In the genomic region with DNA sequence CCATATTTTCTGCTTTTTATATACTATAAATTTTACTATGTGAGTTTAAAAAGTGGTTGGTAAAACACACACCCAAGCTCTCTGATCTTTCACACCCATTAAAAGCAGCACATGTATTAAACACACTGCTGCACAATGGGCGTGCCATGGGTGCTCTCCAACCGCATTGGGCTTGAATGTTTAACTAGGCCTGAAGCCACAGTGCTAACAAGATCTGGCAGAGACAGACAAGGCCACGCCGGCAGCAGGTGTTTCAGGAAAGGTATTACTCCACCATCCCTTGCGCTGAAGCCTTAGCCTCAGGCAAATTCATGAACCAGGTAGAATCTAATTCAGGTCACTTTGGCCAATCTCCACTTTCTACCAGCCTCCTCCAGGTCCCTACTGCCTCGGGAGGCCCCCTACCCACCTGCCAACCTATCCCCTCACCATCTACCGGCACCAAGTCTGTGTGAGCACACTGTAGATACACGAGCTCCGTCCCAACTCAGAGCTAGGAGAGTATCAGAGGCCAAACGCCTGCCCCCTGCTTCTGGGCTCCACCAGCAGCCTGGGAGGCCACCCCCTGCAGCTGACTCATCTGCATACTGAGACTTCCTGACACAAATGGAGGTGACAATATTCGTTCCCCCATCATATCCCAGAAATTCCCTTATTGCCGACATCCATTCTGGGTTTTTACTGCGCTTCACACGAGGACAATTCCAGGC, we compare ENCODE assay signal across 1 cellular context.
A peak's percentile ranks its signal among the peaks of the same experiment; 100 is the strongest.
TF ChIP-seq lines count a peak whose summit lies in the region.

No MANE protein-coding gene starts in this region.

TF ChIP-seq in HepG2, 621 proteins besides CTCF, POLR2A, EP300 and RAD21 (continued from another document and continues in another):
- TF ChIP-seq, protein P1, sequence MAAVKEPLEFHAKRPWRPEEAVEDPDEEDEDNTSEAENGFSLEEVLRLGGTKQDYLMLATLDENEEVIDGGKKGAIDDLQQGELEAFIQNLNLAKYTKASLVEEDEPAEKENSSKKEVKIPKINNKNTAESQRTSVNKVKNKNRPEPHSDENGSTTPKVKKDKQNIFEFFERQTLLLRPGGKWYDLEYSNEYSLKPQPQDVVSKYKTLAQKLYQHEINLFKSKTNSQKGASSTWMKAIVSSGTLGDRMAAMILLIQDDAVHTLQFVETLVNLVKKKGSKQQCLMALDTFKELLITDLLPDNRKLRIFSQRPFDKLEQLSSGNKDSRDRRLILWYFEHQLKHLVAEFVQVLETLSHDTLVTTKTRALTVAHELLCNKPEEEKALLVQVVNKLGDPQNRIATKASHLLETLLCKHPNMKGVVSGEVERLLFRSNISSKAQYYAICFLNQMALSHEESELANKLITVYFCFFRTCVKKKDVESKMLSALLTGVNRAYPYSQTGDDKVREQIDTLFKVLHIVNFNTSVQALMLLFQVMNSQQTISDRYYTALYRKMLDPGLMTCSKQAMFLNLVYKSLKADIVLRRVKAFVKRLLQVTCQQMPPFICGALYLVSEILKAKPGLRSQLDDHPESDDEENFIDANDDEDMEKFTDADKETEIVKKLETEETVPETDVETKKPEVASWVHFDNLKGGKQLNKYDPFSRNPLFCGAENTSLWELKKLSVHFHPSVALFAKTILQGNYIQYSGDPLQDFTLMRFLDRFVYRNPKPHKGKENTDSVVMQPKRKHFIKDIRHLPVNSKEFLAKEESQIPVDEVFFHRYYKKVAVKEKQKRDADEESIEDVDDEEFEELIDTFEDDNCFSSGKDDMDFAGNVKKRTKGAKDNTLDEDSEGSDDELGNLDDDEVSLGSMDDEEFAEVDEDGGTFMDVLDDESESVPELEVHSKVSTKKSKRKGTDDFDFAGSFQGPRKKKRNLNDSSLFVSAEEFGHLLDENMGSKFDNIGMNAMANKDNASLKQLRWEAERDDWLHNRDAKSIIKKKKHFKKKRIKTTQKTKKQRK (IDR thresholded peaks at IDR 0.05; ENCODE audit: low read length), result no peak
- no peak for TF ChIP-seq SNAI1 (CRISPR knock-in tag; IDR thresholded peaks at IDR 0.05; ENCODE audit: borderline replicate concordance)
- 0 out of 2 replicates have a peak, but pooled peaks have one; percentile 51 for TF ChIP-seq SNAPC2 (CRISPR knock-in tag; IDR thresholded peaks at IDR 0.05)
- TF ChIP-seq ZKSCAN8 (CRISPR knock-in tag; IDR thresholded peaks at IDR 0.05; ENCODE audit: borderline replicate concordance), result no peak
- TF ChIP-seq POLR2AphosphoS5 (IDR thresholded peaks at IDR 0.05; ENCODE audit: low read depth, low read length), result no peak
- no peak for TF ChIP-seq STAG1 (CRISPR knock-in tag; IDR thresholded peaks at IDR 0.05)
- TF ChIP-seq FOXA3 (CRISPR knock-in tag; IDR thresholded peaks at IDR 0.05), result peak; percentile 54
- TF ChIP-seq SCMH1 (CRISPR knock-in tag; IDR thresholded peaks at IDR 0.05; ENCODE audit: borderline replicate concordance), result no peak
- no peak for TF ChIP-seq SMAD9 (CRISPR knock-in tag; IDR thresholded peaks at IDR 0.05)
- TF ChIP-seq, protein P2, sequence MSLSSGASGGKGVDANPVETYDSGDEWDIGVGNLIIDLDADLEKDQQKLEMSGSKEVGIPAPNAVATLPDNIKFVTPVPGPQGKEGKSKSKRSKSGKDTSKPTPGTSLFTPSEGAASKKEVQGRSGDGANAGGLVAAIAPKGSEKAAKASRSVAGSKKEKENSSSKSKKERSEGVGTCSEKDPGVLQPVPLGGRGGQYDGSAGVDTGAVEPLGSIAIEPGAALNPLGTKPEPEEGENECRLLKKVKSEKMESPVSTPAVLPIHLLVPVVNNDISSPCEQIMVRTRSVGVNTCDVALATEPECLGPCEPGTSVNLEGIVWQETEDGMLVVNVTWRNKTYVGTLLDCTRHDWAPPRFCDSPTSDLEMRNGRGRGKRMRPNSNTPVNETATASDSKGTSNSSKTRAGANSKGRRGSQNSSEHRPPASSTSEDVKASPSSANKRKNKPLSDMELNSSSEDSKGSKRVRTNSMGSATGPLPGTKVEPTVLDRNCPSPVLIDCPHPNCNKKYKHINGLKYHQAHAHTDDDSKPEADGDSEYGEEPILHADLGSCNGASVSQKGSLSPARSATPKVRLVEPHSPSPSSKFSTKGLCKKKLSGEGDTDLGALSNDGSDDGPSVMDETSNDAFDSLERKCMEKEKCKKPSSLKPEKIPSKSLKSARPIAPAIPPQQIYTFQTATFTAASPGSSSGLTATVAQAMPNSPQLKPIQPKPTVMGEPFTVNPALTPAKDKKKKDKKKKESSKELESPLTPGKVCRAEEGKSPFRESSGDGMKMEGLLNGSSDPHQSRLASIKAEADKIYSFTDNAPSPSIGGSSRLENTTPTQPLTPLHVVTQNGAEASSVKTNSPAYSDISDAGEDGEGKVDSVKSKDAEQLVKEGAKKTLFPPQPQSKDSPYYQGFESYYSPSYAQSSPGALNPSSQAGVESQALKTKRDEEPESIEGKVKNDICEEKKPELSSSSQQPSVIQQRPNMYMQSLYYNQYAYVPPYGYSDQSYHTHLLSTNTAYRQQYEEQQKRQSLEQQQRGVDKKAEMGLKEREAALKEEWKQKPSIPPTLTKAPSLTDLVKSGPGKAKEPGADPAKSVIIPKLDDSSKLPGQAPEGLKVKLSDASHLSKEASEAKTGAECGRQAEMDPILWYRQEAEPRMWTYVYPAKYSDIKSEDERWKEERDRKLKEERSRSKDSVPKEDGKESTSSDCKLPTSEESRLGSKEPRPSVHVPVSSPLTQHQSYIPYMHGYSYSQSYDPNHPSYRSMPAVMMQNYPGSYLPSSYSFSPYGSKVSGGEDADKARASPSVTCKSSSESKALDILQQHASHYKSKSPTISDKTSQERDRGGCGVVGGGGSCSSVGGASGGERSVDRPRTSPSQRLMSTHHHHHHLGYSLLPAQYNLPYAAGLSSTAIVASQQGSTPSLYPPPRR (CRISPR knock-in tag; IDR thresholded peaks at IDR 0.05; ENCODE audit: borderline replicate concordance), result peak; percentile 65; the same call in 1 of the 2 replicates
- no peak for TF ChIP-seq ZNF660 (CRISPR knock-in tag; IDR thresholded peaks at IDR 0.05; ENCODE audit: borderline replicate concordance, low read depth)
- TF ChIP-seq NR1H2 (CRISPR knock-in tag; IDR thresholded peaks at IDR 0.05; ENCODE audit: borderline replicate concordance, low read depth), result no peak
- TF ChIP-seq ARNT (IDR thresholded peaks at IDR 0.05), result no peak
- no peak for TF ChIP-seq POLR2AphosphoS2 (IDR thresholded peaks at IDR 0.05; ENCODE audit: low read depth, low read length)
- no peak for TF ChIP-seq HMGA1 (CRISPR knock-in tag; conservative IDR thresholded peaks at IDR 0.05)
- TF ChIP-seq AHDC1 (CRISPR knock-in tag; IDR thresholded peaks at IDR 0.05; ENCODE audit: borderline replicate concordance), result no peak
- TF ChIP-seq ZNF577 (CRISPR knock-in tag; IDR thresholded peaks at IDR 0.05; ENCODE audit: borderline replicate concordance, low read depth), result no peak
- no peak for TF ChIP-seq ZNF672 (CRISPR knock-in tag; IDR thresholded peaks at IDR 0.05)
- TF ChIP-seq, protein P3, sequence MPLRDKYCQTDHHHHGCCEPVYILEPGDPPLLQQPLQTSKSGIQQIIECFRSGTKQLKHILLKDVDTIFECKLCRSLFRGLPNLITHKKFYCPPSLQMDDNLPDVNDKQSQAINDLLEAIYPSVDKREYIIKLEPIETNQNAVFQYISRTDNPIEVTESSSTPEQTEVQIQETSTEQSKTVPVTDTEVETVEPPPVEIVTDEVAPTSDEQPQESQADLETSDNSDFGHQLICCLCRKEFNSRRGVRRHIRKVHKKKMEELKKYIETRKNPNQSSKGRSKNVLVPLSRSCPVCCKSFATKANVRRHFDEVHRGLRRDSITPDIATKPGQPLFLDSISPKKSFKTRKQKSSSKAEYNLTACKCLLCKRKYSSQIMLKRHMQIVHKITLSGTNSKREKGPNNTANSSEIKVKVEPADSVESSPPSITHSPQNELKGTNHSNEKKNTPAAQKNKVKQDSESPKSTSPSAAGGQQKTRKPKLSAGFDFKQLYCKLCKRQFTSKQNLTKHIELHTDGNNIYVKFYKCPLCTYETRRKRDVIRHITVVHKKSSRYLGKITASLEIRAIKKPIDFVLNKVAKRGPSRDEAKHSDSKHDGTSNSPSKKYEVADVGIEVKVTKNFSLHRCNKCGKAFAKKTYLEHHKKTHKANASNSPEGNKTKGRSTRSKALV (CRISPR knock-in tag; IDR thresholded peaks at IDR 0.05), result peak; percentile 59; the same call in 1 of the 2 replicates
- TF ChIP-seq ZNF101 (CRISPR knock-in tag; IDR thresholded peaks at IDR 0.05; ENCODE audit: borderline replicate concordance, low read depth), result no peak
- no peak for TF ChIP-seq MIER2 (CRISPR knock-in tag; IDR thresholded peaks at IDR 0.05)
- TF ChIP-seq, protein P4, sequence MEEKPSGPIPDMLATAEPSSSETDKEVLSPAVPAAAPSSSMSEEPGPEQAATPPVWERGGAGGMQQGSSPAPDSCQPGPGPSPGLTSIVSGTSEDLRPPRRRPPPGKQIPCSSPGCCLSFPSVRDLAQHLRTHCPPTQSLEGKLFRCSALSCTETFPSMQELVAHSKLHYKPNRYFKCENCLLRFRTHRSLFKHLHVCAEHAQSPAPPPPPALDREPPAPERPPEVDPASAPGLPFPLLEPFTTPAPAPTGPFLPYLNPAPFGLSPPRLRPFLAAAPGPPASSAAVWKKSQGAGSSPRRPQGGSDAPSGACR (CRISPR knock-in tag; IDR thresholded peaks at IDR 0.05), result no peak
- TF ChIP-seq ZNF777 (CRISPR knock-in tag; IDR thresholded peaks at IDR 0.05), result no peak
